Comparison of ENCODE assay signal across 1 cellular context in the genomic region with DNA sequence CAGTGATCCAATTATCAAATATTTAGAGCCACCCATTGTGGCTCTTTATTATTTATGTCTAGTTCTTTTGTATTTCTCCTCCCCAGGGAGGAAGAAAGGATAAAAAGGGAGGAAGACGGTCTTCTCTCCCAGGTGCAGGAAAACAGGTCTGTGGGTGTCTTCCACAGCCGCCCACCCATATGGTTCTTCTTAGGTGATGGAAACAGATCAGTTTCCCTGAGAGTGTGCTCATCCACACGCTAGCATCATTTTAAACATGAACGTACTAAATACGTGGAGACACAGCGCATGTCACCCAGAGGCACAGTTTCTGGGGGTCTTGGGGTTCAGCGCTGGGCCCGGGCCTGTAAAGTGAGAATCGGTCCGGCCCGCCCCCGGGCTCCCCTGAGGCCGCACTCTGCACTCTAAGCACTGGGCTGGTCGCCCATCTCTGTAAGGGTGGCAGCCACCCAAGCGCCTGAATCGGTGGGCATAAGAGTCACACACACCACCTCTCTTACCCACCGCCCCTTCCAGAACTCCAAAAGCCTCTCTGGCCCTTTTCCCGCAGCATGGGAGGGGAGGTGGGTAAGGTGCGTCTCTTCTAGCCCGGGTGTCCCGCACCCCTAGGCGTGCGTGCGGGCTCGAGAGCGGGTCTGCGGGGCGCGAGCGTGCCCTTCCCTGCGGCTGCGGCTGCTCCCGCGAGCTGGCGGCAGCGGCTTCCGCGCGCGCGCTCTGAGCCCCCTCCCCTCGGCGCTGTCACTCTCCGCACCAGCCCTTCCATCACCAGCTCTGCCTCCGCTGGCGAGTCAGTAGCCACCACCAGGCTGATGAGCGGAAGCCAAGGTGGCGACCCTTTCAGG.
TF ChIP-seq lines count a peak whose summit lies in the region.

No MANE protein-coding gene starts in this region.

TF ChIP-seq in K562, 482 proteins besides CTCF, POLR2A, EP300 and RAD21 (continued from another document):
- TF ChIP-seq ZNF407 (IDR thresholded peaks at IDR 0.05; ENCODE audit: low read depth) (no peak), RCOR1 (IDR thresholded peaks at IDR 0.05; ENCODE audit: borderline replicate concordance in 1 of 2, low read depth in 2 of 2, low read length in 2 of 2) (no peak), SP2 (IDR thresholded peaks at IDR 0.05; ENCODE audit: extremely low read depth, low read depth, low read length, poor library complexity, severe bottlenecking) (no peak), ZNF143 (CRISPR knock-in tag; IDR thresholded peaks at IDR 0.05) (no peak), MEF2D (tag; conservative IDR thresholded peaks at IDR 0.05; ENCODE audit: low read depth) (no peak), ZNF253 (CRISPR knock-in tag; conservative IDR thresholded peaks at IDR 0.05) (no peak), NRF1 (conservative IDR thresholded peaks at IDR 0.05 in 1 of 2, IDR thresholded peaks at IDR 0.05 in 1 of 2) (peak; percentile 56 to 64), RBM22 (IDR thresholded peaks at IDR 0.05; ENCODE audit: low read depth, low read length, poor library complexity, severe bottlenecking) (no peak), STAT5B (CRISPR knock-in tag; IDR thresholded peaks at IDR 0.05) (no peak), RBM39 (optimal IDR thresholded peaks at IDR 0.05; ENCODE audit: low read depth, low read length) (no peak), ZBTB8A (IDR thresholded peaks at IDR 0.05; ENCODE audit: partially characterized antibody) (no peak), MAZ (CRISPR knock-in tag; conservative IDR thresholded peaks at IDR 0.05 in 1 of 2, IDR thresholded peaks at IDR 0.05 in 1 of 2) (peak; percentile 37 to 73; a peak in 3 of 4 replicates), NR2C2 (CRISPR knock-in tag; IDR thresholded peaks at IDR 0.05) (no peak), NR2C2 (tag; IDR thresholded peaks at IDR 0.05) (no peak), FIP1L1 (IDR thresholded peaks at IDR 0.05; ENCODE audit: low read depth, low read length, poor library complexity, severe bottlenecking) (peak; percentile 57), RB1 (IDR thresholded peaks at IDR 0.05; ENCODE audit: low read depth) (peak; percentile 24; the same call in 1 of the 2 replicates), TBP (optimal IDR thresholded peaks at IDR 0.05; ENCODE audit: low read depth, low read length) (no peak), ARID4B (CRISPR knock-in tag; IDR thresholded peaks at IDR 0.05) (no peak), SAFB (IDR thresholded peaks at IDR 0.05; ENCODE audit: borderline replicate concordance, low read depth, low read length) (no peak), HSF4 (CRISPR knock-in tag; IDR thresholded peaks at IDR 0.05; ENCODE audit: borderline replicate concordance) (no peak), DIDO1 (tag; IDR thresholded peaks at IDR 0.05; ENCODE audit: low read depth) (no peak)
- TF ChIP-seq, protein P1, sequence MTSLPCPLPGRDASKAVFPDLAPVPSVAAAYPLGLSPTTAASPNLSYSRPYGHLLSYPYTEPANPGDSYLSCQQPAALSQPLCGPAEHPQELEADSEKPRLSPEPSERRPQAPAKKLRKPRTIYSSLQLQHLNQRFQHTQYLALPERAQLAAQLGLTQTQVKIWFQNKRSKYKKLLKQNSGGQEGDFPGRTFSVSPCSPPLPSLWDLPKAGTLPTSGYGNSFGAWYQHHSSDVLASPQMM (CRISPR knock-in tag; IDR thresholded peaks at IDR 0.05), result no peak
- TF ChIP-seq, protein P2, sequence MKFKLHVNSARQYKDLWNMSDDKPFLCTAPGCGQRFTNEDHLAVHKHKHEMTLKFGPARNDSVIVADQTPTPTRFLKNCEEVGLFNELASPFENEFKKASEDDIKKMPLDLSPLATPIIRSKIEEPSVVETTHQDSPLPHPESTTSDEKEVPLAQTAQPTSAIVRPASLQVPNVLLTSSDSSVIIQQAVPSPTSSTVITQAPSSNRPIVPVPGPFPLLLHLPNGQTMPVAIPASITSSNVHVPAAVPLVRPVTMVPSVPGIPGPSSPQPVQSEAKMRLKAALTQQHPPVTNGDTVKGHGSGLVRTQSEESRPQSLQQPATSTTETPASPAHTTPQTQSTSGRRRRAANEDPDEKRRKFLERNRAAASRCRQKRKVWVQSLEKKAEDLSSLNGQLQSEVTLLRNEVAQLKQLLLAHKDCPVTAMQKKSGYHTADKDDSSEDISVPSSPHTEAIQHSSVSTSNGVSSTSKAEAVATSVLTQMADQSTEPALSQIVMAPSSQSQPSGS (CRISPR knock-in tag; IDR thresholded peaks at IDR 0.05), result no peak
- TF ChIP-seq, protein P3, sequence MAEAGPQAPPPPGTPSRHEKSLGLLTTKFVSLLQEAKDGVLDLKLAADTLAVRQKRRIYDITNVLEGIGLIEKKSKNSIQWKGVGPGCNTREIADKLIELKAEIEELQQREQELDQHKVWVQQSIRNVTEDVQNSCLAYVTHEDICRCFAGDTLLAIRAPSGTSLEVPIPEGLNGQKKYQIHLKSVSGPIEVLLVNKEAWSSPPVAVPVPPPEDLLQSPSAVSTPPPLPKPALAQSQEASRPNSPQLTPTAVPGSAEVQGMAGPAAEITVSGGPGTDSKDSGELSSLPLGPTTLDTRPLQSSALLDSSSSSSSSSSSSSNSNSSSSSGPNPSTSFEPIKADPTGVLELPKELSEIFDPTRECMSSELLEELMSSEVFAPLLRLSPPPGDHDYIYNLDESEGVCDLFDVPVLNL (CRISPR knock-in tag; IDR thresholded peaks at IDR 0.05; ENCODE audit: low read depth), result no peak
- TF ChIP-seq, protein P4, sequence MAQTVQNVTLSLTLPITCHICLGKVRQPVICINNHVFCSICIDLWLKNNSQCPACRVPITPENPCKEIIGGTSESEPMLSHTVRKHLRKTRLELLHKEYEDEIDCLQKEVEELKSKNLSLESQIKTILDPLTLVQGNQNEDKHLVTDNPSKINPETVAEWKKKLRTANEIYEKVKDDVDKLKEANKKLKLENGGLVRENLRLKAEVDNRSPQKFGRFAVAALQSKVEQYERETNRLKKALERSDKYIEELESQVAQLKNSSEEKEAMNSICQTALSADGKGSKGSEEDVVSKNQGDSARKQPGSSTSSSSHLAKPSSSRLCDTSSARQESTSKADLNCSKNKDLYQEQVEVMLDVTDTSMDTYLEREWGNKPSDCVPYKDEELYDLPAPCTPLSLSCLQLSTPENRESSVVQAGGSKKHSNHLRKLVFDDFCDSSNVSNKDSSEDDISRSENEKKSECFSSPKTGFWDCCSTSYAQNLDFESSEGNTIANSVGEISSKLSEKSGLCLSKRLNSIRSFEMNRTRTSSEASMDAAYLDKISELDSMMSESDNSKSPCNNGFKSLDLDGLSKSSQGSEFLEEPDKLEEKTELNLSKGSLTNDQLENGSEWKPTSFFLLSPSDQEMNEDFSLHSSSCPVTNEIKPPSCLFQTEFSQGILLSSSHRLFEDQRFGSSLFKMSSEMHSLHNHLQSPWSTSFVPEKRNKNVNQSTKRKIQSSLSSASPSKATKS (CRISPR knock-in tag; IDR thresholded peaks at IDR 0.05), result no peak
- TF ChIP-seq, protein P5, sequence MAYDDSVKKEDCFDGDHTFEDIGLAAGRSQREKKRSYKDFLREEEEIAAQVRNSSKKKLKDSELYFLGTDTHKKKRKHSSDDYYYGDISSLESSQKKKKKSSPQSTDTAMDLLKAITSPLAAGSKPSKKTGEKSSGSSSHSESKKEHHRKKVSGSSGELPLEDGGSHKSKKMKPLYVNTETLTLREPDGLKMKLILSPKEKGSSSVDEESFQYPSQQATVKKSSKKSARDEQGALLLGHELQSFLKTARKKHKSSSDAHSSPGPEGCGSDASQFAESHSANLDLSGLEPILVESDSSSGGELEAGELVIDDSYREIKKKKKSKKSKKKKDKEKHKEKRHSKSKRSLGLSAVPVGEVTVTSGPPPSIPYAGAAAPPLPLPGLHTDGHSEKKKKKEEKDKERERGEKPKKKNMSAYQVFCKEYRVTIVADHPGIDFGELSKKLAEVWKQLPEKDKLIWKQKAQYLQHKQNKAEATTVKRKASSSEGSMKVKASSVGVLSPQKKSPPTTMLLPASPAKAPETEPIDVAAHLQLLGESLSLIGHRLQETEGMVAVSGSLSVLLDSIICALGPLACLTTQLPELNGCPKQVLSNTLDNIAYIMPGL (CRISPR knock-in tag; IDR thresholded peaks at IDR 0.05), result no peak
TF ChIP-seq in K562: peak in this region for 14.
